ENCODE assay signal across 28 cellular contexts in genomic region chr12:104591272-104591940, GRCh38.
DNase-seq lines count a peak whose midpoint lies in the region; ATAC-seq and TF ChIP-seq lines count a peak whose summit lies in the region.
"Had no signal": no experiment of that assay in that cellular context is flagged by ENCODE, and none has a peak within 500 bp of the region (broad histone marks: within the 10 kb centered on the region; RNA-seq: fewer than 3 reads in every experiment).

No MANE protein-coding gene starts in this region.

- WGBS in right lobe of liver (ENCODE audit: insufficient coverage, low coverage, low lambda C conversion rate, missing lambda C conversion rate), result 55% methylated on average over 7 of the region's 7 CpGs

- no peaks in the 10 kb centered on the region for H3K9me3 ChIP-seq in right lobe of liver
- H3K9me3 ChIP-seq: esophagus muscularis mucosa, MG63, Peyer's patch, SJSA1, upper lobe of left lung had no signal

- H3K27me3 Mint-ChIP-seq in HFFc6 (ENCODE audit: insufficient read depth), result peaks cover 2% of the 10 kb centered on the region
- H3K27me3 Mint-ChIP-seq in central memory CD8-positive, alpha-beta T cell, result no peaks in the 10 kb centered on the region
- H3K27me3 Mint-ChIP-seq in naive B cell, result no peaks in the 10 kb centered on the region

- no peak for TF ChIP-seq POLR2A in right lobe of liver (IDR thresholded peaks at IDR 0.05)

- no peak overlapping the region for H3K27ac ChIP-seq in right lobe of liver
- H3K27ac ChIP-seq: BLaER1 treated with 17β-estradiol and CSF1 and Interleukin-3, amounts not matched to agents 10 nM and 100 nM; coronary artery; esophagus muscularis mucosa; hepatocyte; Peyer's patch; SJSA1; upper lobe of left lung had no signal

- in situ Hi-C loops in Caki2 (cut with HindIII; ENCODE audit: low pct_unique_long_range_greater_than_20kb, low sequenced_read_pairs), result no loop called here

- no peaks in the 10 kb centered on the region for H3K36me3 ChIP-seq in right lobe of liver
- H3K36me3 ChIP-seq: esophagus muscularis mucosa, MG63, Peyer's patch, SJSA1, upper lobe of left lung had no signal

- intact Hi-C loops in right lobe of liver (cut with DNase I), result no loop called here

- ATAC-seq in central memory CD8-positive, alpha-beta T cell (replicated peaks; ENCODE audit: extremely low read depth, poor library complexity, severe bottlenecking), result no peak
- ATAC-seq in naive B cell (ENCODE audit: low read depth in 2 of 2) (no peak), right lobe of liver (no peak), HG02798 (IDR thresholded peaks at IDR 0.05; ENCODE audit: poor library complexity, unreplicated experiment) (no peak)
- ATAC-seq: activated T-cell treated with anti-CD3 and anti-CD28 coated beads, Interleukin-2, amount 50 U/mL, for 4 hours; left ventricle myocardium superior had no signal

- H3K4me3 Mint-ChIP-seq in HFFc6, result no peak overlapping the region
- no peak overlapping the region for H3K4me3 Mint-ChIP-seq in central memory CD8-positive, alpha-beta T cell
- H3K4me3 Mint-ChIP-seq in naive B cell, result no peak overlapping the region
- H3K4me3 Mint-ChIP-seq: activated naive CD4-positive, alpha-beta T cell treated with anti-CD3 and anti-CD28 coated beads for 36 hours; activated T-cell treated with anti-CD3 and anti-CD28 coated beads, Interleukin-2, amount 50 U/mL, for 4 hours; immature natural killer cell; nephron had no signal

- DNase-seq in Caki2 (ENCODE audit: low read depth) (peak; percentile 80), HFFc6 (peak; percentile 24), naive B cell (no peak), right lobe of liver (no peak)
- DNase-seq in central memory CD8-positive, alpha-beta T cell (ENCODE audit: low spot score in 2 of 2), result no peak
- no peak for DNase-seq in activated CD8-positive, alpha-beta memory T cell treated with anti-CD3 and anti-CD28 coated beads, Interleukin-2, amount 50 U/mL, for 4 hours
- DNase-seq: activated naive CD4-positive, alpha-beta T cell treated with anti-CD3 and anti-CD28 coated beads for 36 hours; activated T-cell treated with anti-CD3 and anti-CD28 coated beads, Interleukin-2, amount 50 U/mL, for 4 hours; amygdala; Calu3; effector memory CD4-positive, alpha-beta T cell; HCEC 1CT; immature natural killer cell; left ventricle myocardium superior; MG63; NCI-H2029 treated with DMSO at 0.1 percent for 48 hours; Peyer's patch; stimulated activated CD4-positive, alpha-beta T cell treated with anti-CD3 and anti-CD28 coated beads, Interleukin-2, amount 100 ng/mL, for 24 hours; T-helper 1 cell; upper lobe of left lung had no signal

- no peaks in the 10 kb centered on the region for H3K27me3 ChIP-seq in right lobe of liver
- H3K27me3 ChIP-seq: BLaER1 treated with 17β-estradiol and CSF1 and Interleukin-3, amounts not matched to agents 10 nM and 100 nM; esophagus muscularis mucosa; hepatocyte; MG63; Peyer's patch; SJSA1; upper lobe of left lung had no signal

- H3K4me3 ChIP-seq in right lobe of liver, result no peak overlapping the region
- H3K4me3 ChIP-seq: BLaER1 treated with 17β-estradiol and CSF1 and Interleukin-3, amounts not matched to agents 10 nM and 100 nM; coronary artery; esophagus muscularis mucosa; hepatocyte; MG63; Peyer's patch; SJSA1; smooth muscle cell; upper lobe of left lung had no signal

- H3K9me3 Mint-ChIP-seq in HFFc6, result no peaks in the 10 kb centered on the region
- H3K9me3 Mint-ChIP-seq in central memory CD8-positive, alpha-beta T cell, result no peaks in the 10 kb centered on the region
- peaks cover 0 to 2% (median 0%) of the 10 kb centered on the region in 7 donors for H3K9me3 Mint-ChIP-seq in naive B cell
- H3K9me3 Mint-ChIP-seq: activated T-cell treated with anti-CD3 and anti-CD28 coated beads, Interleukin-2, amount 50 U/mL, for 4 hours; immature natural killer cell; nephron had no signal

- TF ChIP-seq CTCF in HFFc6 (IDR thresholded peaks at IDR 0.05) (no peak), right lobe of liver (IDR thresholded peaks at IDR 0.05) (no peak)

- H3K36me3 Mint-ChIP-seq in HFFc6 (ENCODE audit: low read depth), result no peaks in the 10 kb centered on the region
- H3K36me3 Mint-ChIP-seq in central memory CD8-positive, alpha-beta T cell (ENCODE audit: insufficient read depth), result peaks cover 9% of the 10 kb centered on the region
- peaks cover 0 to 4% of the 10 kb centered on the region in 2 donors for H3K36me3 Mint-ChIP-seq in naive B cell

- H3K4me1 Mint-ChIP-seq in HFFc6 (ENCODE audit: low read depth), result peaks cover 50% of the 10 kb centered on the region
- peaks cover 70% of the 10 kb centered on the region for H3K4me1 Mint-ChIP-seq in central memory CD8-positive, alpha-beta T cell
- H3K4me1 Mint-ChIP-seq in naive B cell, result peaks cover 37 to 83% (median 70%) of the 10 kb centered on the region in 3 donors

- H3K27ac Mint-ChIP-seq in HFFc6 (no peak overlapping the region), naive B cell (peak overlapping the region in 5 of 6 donors; percentile 12 to 94 (median 70))
- peak overlapping the region; percentile 23 for H3K27ac Mint-ChIP-seq in central memory CD8-positive, alpha-beta T cell (ENCODE audit: low read depth)
- H3K27ac Mint-ChIP-seq: activated naive CD4-positive, alpha-beta T cell treated with anti-CD3 and anti-CD28 coated beads for 36 hours; nephron had no signal

- no peaks in the 10 kb centered on the region for H3K4me1 ChIP-seq in right lobe of liver

Comparison
In these comparisons a context has a peak if more than half of its experiments do, and no peak if none do; other contexts are left out.
1. DNase-seq: peak in Caki2 (single experiment) and HFFc6 (single experiment); none in central memory CD8-positive, alpha-beta T cell (0 of 2), naive B cell (single experiment), activated CD8-positive, alpha-beta memory T cell treated with anti-CD3 and anti-CD28 coated beads, Interleukin-2, amount 50 U/mL, for 4 hours (single experiment) and right lobe of liver (0 of 3).